Comparison of ENCODE assay signal across 15 cellular contexts in the genomic region with DNA sequence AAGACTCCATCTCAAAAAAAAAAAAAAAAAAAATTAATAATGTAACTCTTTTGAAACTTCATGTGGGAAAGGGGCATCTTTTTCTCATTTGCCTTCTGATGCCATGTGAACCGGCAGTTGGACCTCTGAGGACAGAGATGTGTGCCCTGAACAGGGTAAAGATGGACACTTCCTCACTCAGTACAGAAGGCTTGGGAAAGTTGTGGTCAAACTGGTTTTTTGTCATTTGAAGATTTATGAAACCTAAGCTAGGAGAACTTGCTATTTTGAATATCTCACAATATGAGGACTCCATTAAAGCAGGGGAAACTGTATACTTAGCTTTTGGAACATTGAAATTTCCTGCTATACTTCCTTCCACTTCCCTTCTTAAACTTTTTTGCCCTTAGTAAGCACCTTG.
DNase-seq lines count a peak whose midpoint lies in the region; ATAC-seq and TF ChIP-seq lines count a peak whose summit lies in the region.
"Had no signal": no experiment of that assay in that cellular context is flagged by ENCODE, and none has a peak within 500 bp of the region (broad histone marks: within the 10 kb centered on the region; RNA-seq: fewer than 3 reads in every experiment).

No MANE protein-coding gene starts in this region.

- no peak overlapping the region for H3K56ac ChIP-seq in mesendoderm (ENCODE audit: low read length)

- no peak overlapping the region for H4K5ac ChIP-seq in mesendoderm (ENCODE audit: low read length)

- H3F3A ChIP-seq in PC-3 (ENCODE audit: low read length, unreplicated experiment) = no peaks in the 10 kb centered on the region

- H3K9me3 Mint-ChIP-seq in WTC11 = peaks cover 7% of the 10 kb centered on the region
- H3K9me3 Mint-ChIP-seq in T-cell = no peaks in the 10 kb centered on the region

- DNase-seq in HT-29 (ENCODE audit: low spot score) (peak; percentile 6), PC-3 (peak; percentile 42), WTC11 (ENCODE audit: low spot score) (no peak), T-cell (no peak), mesendoderm (no peak)
- DNase-seq: CD8-positive, alpha-beta T cell; COR-L47; DMS153; GF-D8 had no signal

- H3K36me3 Mint-ChIP-seq in WTC11 (peaks cover 5% of the 10 kb centered on the region; the same call in 1 of the 2 replicates), T-cell (no peaks in the 10 kb centered on the region)
- H3K36me3 Mint-ChIP-seq: CD14-positive monocyte; CD8-positive, alpha-beta T cell had no signal

- H3K36me3 ChIP-seq in KMS-11 (ENCODE audit: insufficient read depth) (no peaks in the 10 kb centered on the region), PC-3 (ENCODE audit: low read depth, low read length) (no peaks in the 10 kb centered on the region), mesendoderm (ENCODE audit: control insufficient read depth, insufficient read depth, low read length) (no peaks in the 10 kb centered on the region)
- H3K36me3 ChIP-seq: HAP-1 had no signal

- WGBS in mesendoderm (ENCODE audit: extremely low coverage, insufficient coverage, low lambda C conversion rate) = no CpG with 5 or more reads among the region's 1 CpG

- H3K27ac Mint-ChIP-seq in WTC11 (no peak overlapping the region), T-cell (no peak overlapping the region)
- H3K27ac Mint-ChIP-seq: CD14-positive monocyte; CD8-positive, alpha-beta T cell had no signal

- H3K4me3 ChIP-seq in KMS-11 (IDR thresholded peaks at IDR 0.05; ENCODE audit: insufficient read depth, low read depth, low read length) = no peak overlapping the region
- H3K4me3 ChIP-seq in PC-3 (ENCODE audit: low read length) = no peak overlapping the region
- H3K4me3 ChIP-seq in mesendoderm (ENCODE audit: low read length) = no peak overlapping the region
- H3K4me3 ChIP-seq: A549, HAP-1 had no signal

- H2AK5ac ChIP-seq in mesendoderm (ENCODE audit: low read length) = no peak overlapping the region

- H2BK120ac ChIP-seq in mesendoderm (ENCODE audit: low read depth, low read length) = no peak overlapping the region

- H3K27ac ChIP-seq in KMS-11 = no peak overlapping the region
- no peak overlapping the region for H3K27ac ChIP-seq in PC-3 (ENCODE audit: low read length)
- H3K27ac ChIP-seq in mesendoderm (ENCODE audit: low read depth, low read length) = no peak overlapping the region
- H3K27ac ChIP-seq: A549 had no signal

- no peak for ATAC-seq in PC-3
- ATAC-seq in esophagus mucosa = peak; percentile 39
- ATAC-seq in GM21529 (IDR thresholded peaks at IDR 0.05; ENCODE audit: unreplicated experiment) = no peak
- no peak for ATAC-seq in WTC11
- no peak for ATAC-seq in T-cell (replicated peaks in 1 of 4)
- ATAC-seq: A549; CD8-positive, alpha-beta T cell had no signal

- CTCF ChIA-PET in PC-3 (lab: Charles Lee) (no interaction called here), WTC11 (lab: Charles Lee) (no interaction called here), T-cell (lab: Charles Lee) (interaction anchor here in 1 of 2 donors (0.7 kb wide), 1 partner anchor 11 kb away, joined by 4 read pairs; no protein-coding TSS in a partner anchor)

- H3K4ac ChIP-seq in mesendoderm (ENCODE audit: low read depth, low read length) = no peak overlapping the region

- no peak overlapping the region for H2BK15ac ChIP-seq in mesendoderm (replicated peaks; ENCODE audit: low read depth)

- H3K4me1 ChIP-seq in KMS-11 (ENCODE audit: low read depth, poor library complexity, severe bottlenecking) (peaks cover 29% of the 10 kb centered on the region), PC-3 (ENCODE audit: insufficient read depth, low read length) (no peaks in the 10 kb centered on the region), mesendoderm (ENCODE audit: control insufficient read depth, low read depth, low read length) (no peaks in the 10 kb centered on the region)
- H3K4me1 ChIP-seq: HAP-1 had no signal

- H3K79me2 ChIP-seq in KMS-11 (ENCODE audit: insufficient read depth, low read depth) (no peaks in the 10 kb centered on the region), PC-3 (ENCODE audit: low read length) (no peaks in the 10 kb centered on the region), mesendoderm (ENCODE audit: control insufficient read depth, insufficient read depth, low read length) (no peaks in the 10 kb centered on the region)

- POLR2A ChIA-PET in PC-3 (lab: Charles Lee; ENCODE audit: unreplicated experiment) = interaction anchor here (0.7 kb wide), 1 partner anchor 350 kb away, joined by 6 read pairs; no protein-coding TSS in a partner anchor
- POLR2A ChIA-PET in WTC11 (lab: Charles Lee) = no interaction called here
- POLR2A ChIA-PET in T-cell (lab: Charles Lee) = no interaction called here

- BruUV-seq in PC-3 (replicated peaks; lab: Mats Ljungman, UMichigan) = no TSS peak

- no peaks in the 10 kb centered on the region for H3K9me2 ChIP-seq in PC-3 (replicated peaks; ENCODE audit: low read length)

- no peaks in the 10 kb centered on the region for H3K9me3 ChIP-seq in PC-3 (ENCODE audit: low read length)
- H3K9me3 ChIP-seq: A549, HAP-1 had no signal

- intact Hi-C loops in PC-3 (cut with micrococcal nuclease) = no loop called here

- H3K27me3 ChIP-seq in KMS-11 (ENCODE audit: insufficient read depth, low read depth) (no peaks in the 10 kb centered on the region), PC-3 (ENCODE audit: low read length) (no peaks in the 10 kb centered on the region), mesendoderm (ENCODE audit: insufficient read depth, low read length, poor library complexity) (no peaks in the 10 kb centered on the region)

- H3K4me3 Mint-ChIP-seq in WTC11 = no peak overlapping the region
- H3K4me3 Mint-ChIP-seq in T-cell = no peak overlapping the region
- H3K4me3 Mint-ChIP-seq: CD14-positive monocyte; CD8-positive, alpha-beta T cell had no signal

- H3K4me1 Mint-ChIP-seq in WTC11 (no peaks in the 10 kb centered on the region; the same call in 1 of the 2 replicates), T-cell (no peaks in the 10 kb centered on the region)
- H3K4me1 Mint-ChIP-seq: CD14-positive monocyte had no signal

- H3K79me1 ChIP-seq in mesendoderm (ENCODE audit: low read length) = no peaks in the 10 kb centered on the region

- H2AFZ ChIP-seq in KMS-11 (ENCODE audit: low read depth) (no peak overlapping the region), PC-3 (ENCODE audit: low read length) (no peak overlapping the region)

- H4K20me1 ChIP-seq in KMS-11 (ENCODE audit: insufficient read depth) (no peaks in the 10 kb centered on the region), PC-3 (ENCODE audit: low read length) (no peaks in the 10 kb centered on the region)

- 0 out of 2 replicates have a peak overlapping the region, but pooled peaks have one; percentile 9 for H3K4me2 ChIP-seq in KMS-11
- no peak overlapping the region for H3K4me2 ChIP-seq in PC-3 (ENCODE audit: low read length)
- H3K4me2 ChIP-seq in mesendoderm (ENCODE audit: low read length) = no peak overlapping the region
- H3K4me2 ChIP-seq: A549 had no signal

- H4K8ac ChIP-seq in mesendoderm (ENCODE audit: low read depth, low read length) = no peak overlapping the region

- H3K27me3 Mint-ChIP-seq in WTC11 (ENCODE audit: low read depth) (peaks cover 47% of the 10 kb centered on the region), T-cell (peaks cover 0 to 4% of the 10 kb centered on the region in 2 donors)

- TF ChIP-seq CTCF in KMS-11 (conservative IDR thresholded peaks at IDR 0.05; ENCODE audit: low read depth, low read length) (no peak), PC-3 (conservative IDR thresholded peaks at IDR 0.05; ENCODE audit: low read depth, low read length) (no peak), WTC11 (IDR thresholded peaks at IDR 0.05) (no peak)

- no peak overlapping the region for H3K9ac ChIP-seq in KMS-11
- H3K9ac ChIP-seq in PC-3 (ENCODE audit: low read length) = no peak overlapping the region
- no peak overlapping the region for H3K9ac ChIP-seq in mesendoderm (ENCODE audit: low read length)

- H3K18ac ChIP-seq in mesendoderm (ENCODE audit: low read length) = no peak overlapping the region

- H2BK5ac ChIP-seq in mesendoderm (ENCODE audit: low read length) = no peak overlapping the region

- no peak overlapping the region for H3K23ac ChIP-seq in mesendoderm (ENCODE audit: low read length)

TF ChIP-seq in WTC11, 78 proteins besides CTCF, POLR2A, EP300 and RAD21:
- TF ChIP-seq, protein P1, sequence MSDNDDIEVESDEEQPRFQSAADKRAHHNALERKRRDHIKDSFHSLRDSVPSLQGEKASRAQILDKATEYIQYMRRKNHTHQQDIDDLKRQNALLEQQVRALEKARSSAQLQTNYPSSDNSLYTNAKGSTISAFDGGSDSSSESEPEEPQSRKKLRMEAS (CRISPR knock-in tag; IDR thresholded peaks at IDR 0.05) = no peak
- no peak for TF ChIP-seq ELF4 (CRISPR knock-in tag; IDR thresholded peaks at IDR 0.05; ENCODE audit: low read depth)
- no peak for TF ChIP-seq OVOL2 (CRISPR knock-in tag; IDR thresholded peaks at IDR 0.05; ENCODE audit: borderline replicate concordance)
- TF ChIP-seq ZNF263 (CRISPR knock-in tag; IDR thresholded peaks at IDR 0.05; ENCODE audit: low read depth) = no peak
- TF ChIP-seq RORB (CRISPR knock-in tag; IDR thresholded peaks at IDR 0.05) = no peak
- TF ChIP-seq, protein P2, sequence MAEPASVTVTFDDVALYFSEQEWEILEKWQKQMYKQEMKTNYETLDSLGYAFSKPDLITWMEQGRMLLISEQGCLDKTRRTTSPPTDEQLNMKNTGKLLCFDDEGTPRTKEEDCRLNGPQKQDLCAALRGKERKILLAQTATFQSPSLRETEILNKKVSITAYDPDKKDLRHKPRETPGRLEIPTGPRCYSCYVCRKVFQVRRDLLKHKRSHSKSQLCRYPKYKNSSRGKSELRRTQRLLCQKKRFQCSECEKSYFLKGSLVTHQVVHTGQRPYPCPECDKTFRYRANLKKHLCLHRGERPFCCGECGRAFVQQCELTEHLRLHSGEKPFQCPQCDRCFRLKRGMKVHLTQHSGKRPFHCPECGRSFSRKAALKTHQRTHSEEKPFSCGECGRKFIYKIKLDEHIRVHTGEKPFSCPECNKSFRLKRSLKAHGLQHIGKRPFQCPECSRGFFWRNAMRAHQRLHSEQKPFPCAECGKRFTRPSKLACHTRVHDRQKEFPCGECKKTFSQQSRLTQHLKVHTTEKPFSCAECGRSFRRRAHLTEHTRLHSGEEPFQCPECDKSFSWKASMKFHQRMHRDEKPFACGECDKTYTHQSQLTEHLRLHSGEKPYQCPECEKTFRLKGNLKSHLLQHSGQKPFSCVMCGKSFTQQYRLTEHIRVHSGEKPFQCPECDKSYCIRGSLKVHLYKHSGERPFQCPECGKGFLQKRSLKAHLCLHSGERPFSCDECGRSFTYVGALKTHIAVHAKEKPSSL (CRISPR knock-in tag; conservative IDR thresholded peaks at IDR 0.05) = no peak

Comparison
In these comparisons a context has a peak if more than half of its experiments do, and no peak if none do; other contexts are left out.
1. DNase-seq: peak in HT-29 (single experiment) and PC-3 (single experiment); none in WTC11 (single experiment), T-cell (0 of 34) and mesendoderm (single experiment).